Comparison of ENCODE assay signal across 8 cellular contexts in the genomic region with DNA sequence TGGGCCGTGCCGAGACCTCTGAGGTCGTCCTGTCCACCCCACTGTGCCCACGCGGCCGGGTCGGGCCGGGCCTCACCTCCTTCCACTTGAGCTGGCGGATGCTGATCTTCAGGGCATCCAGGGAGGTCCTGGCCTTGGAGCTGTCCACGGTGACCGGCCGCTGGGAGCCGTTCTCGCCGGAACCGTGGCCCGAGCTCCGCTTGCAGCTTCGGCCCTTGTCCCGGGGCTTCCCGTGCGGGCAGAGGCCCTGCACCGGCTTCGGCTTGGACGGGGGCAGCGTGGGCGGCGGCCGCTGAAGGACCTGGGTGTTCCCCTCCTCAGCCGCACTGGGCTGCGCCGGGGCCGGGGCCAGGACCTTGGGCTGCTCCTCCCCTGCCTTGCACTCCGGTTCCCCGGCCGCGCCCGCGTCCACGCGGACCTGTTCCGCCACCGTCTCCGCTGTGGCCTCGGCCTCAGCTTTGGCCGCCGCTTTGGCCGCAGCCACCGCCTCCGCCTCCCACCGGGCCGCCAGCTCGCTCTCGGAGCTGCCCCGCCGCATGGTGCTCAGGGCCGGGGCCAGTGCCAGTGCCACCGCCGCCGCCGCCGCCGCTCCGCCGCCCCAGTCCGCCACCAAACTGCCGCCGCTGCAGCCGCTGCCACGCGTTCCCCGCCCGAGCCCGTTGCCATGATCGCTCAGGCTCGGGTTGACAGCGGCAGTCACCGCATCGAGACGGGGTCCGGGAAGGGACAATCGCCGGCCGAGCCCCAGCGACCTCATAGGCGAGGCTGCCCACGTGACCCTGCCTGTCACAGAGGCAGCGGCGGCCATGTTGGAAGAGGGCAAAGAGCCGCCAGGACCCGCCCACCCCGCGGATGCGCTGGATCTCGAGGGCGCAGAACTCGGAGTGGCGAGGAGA. TPM values are rescaled to one million over a fixed set of nuclear protein-coding genes. Genes with fewer than 3 reads are reported as not detected.
DNase-seq lines count a peak whose midpoint lies in the region; TF ChIP-seq lines count a peak whose summit lies in the region.

A gene with protein sequence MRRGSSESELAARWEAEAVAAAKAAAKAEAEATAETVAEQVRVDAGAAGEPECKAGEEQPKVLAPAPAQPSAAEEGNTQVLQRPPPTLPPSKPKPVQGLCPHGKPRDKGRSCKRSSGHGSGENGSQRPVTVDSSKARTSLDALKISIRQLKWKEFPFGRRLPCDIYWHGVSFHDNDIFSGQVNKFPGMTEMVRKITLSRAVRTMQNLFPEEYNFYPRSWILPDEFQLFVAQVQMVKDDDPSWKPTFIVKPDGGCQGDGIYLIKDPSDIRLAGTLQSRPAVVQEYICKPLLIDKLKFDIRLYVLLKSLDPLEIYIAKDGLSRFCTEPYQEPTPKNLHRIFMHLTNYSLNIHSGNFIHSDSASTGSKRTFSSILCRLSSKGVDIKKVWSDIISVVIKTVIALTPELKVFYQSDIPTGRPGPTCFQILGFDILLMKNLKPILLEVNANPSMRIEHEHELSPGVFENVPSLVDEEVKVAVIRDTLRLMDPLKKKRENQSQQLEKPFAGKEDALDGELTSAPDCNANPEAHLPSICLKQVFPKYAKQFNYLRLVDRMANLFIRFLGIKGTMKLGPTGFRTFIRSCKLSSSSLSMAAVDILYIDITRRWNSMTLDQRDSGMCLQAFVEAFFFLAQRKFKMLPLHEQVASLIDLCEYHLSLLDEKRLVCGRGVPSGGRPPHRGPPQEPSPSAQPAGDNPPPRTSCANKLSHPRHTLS (minus strand): TSS at position 698 of the 896 bp plus-strand sequence. CDS start 160 bp downstream, at position 538.

- peak within 1 kb of the TSS; percentile 8 for H3K27ac Mint-ChIP-seq in nephron progenitor cell
- H3K27ac Mint-ChIP-seq in stimulated activated naive CD8-positive, alpha-beta T cell treated with anti-CD3 and anti-CD28 coated beads, Interleukin-15, Interleukin-2, amounts not matched to agents 100 ng/mL and 50 ng/mL, for 24 hours: peak within 1 kb of the TSS; percentile 75

- H3K4me3 ChIP-seq in LNCaP clone FGC (ENCODE audit: low read depth, low read length) (peak within 1 kb of the TSS; percentile 84), fibroblast of the aortic adventitia (ENCODE audit: low read depth, low read length) (peak within 1 kb of the TSS; percentile 84)

- H3K36me3 Mint-ChIP-seq in nephron progenitor cell (ENCODE audit: low read depth): no peaks in the 10 kb centered on the region
- H3K36me3 Mint-ChIP-seq in stimulated activated naive CD8-positive, alpha-beta T cell treated with anti-CD3 and anti-CD28 coated beads, Interleukin-15, Interleukin-2, amounts not matched to agents 100 ng/mL and 50 ng/mL, for 24 hours (ENCODE audit: low read depth): no peaks in the 10 kb centered on the region

- TF ChIP-seq CTCF in LNCaP clone FGC (IDR thresholded peaks at IDR 0.05; ENCODE audit: control insufficient read depth, extremely low read depth, insufficient read depth): no peak
- no peak for TF ChIP-seq CTCF in fibroblast of the aortic adventitia (IDR thresholded peaks at IDR 0.05; ENCODE audit: insufficient read depth, low read length)
- no peak for TF ChIP-seq CTCF in nephron progenitor cell (IDR thresholded peaks at IDR 0.05)

- H3K9me3 Mint-ChIP-seq in nephron progenitor cell: no peaks in the 10 kb centered on the region
- H3K9me3 Mint-ChIP-seq in stimulated activated naive CD8-positive, alpha-beta T cell treated with anti-CD3 and anti-CD28 coated beads, Interleukin-15, Interleukin-2, amounts not matched to agents 100 ng/mL and 50 ng/mL, for 24 hours: no peaks in the 10 kb centered on the region

- peaks cover 14% of the 10 kb centered on the region for H3K4me1 Mint-ChIP-seq in nephron progenitor cell
- peaks cover 29% of the 10 kb centered on the region for H3K4me1 Mint-ChIP-seq in stimulated activated naive CD8-positive, alpha-beta T cell treated with anti-CD3 and anti-CD28 coated beads, Interleukin-15, Interleukin-2, amounts not matched to agents 100 ng/mL and 50 ng/mL, for 24 hours (ENCODE audit: low read depth)

- peak within 1 kb of the TSS; percentile 91 for H3K4me3 Mint-ChIP-seq in nephron progenitor cell
- H3K4me3 Mint-ChIP-seq in stimulated activated naive CD8-positive, alpha-beta T cell treated with anti-CD3 and anti-CD28 coated beads, Interleukin-15, Interleukin-2, amounts not matched to agents 100 ng/mL and 50 ng/mL, for 24 hours: peak within 1 kb of the TSS; percentile 89

- peak; percentile 92 for DNase-seq in EL
- peak; percentile 92 for DNase-seq in H4 (ENCODE audit: low spot score)
- peak; percentile 81 for DNase-seq in LNCaP clone FGC (ENCODE audit: low read depth)
- peak; percentile 98 for DNase-seq in RPMI8226
- peak; percentile 94 for DNase-seq in activated T-helper 9 cell treated with anti-CD3 and anti-CD28 coated beads, Interleukin-2, amount 50 U/mL, for 16 hours (ENCODE audit: low read depth)
- DNase-seq in fibroblast of the aortic adventitia (ENCODE audit: low read depth): peak; percentile 90
- peak; percentile 96 for DNase-seq in nephron progenitor cell

- peaks cover 83% of the 10 kb centered on the region for H3K27me3 Mint-ChIP-seq in nephron progenitor cell (ENCODE audit: low read depth, poor library complexity)
- H3K27me3 Mint-ChIP-seq in stimulated activated naive CD8-positive, alpha-beta T cell treated with anti-CD3 and anti-CD28 coated beads, Interleukin-15, Interleukin-2, amounts not matched to agents 100 ng/mL and 50 ng/mL, for 24 hours: peaks cover 12% of the 10 kb centered on the region

RNA-seq across cellular contexts. Expression of the gene that starts here (rescaled TPM):
- 1.2 and 2.0 TPM in 2 replicates for total RNA-seq in H4 (2014; rRNA removed; shearing (Covaris generic))
- 4.8 and 7.3 TPM in 2 replicates for total RNA-seq in fibroblast of the aortic adventitia (ENCODE audit: low replicate concordance)

Comparison
In these comparisons a context has a peak if more than half of its experiments do, and no peak if none do; other contexts are left out.
1. Peak in every context shown above with its lines: DNase-seq and H3K4me3 ChIP-seq.